Comparison of ENCODE assay signal across 9 cellular contexts in the genomic region with DNA sequence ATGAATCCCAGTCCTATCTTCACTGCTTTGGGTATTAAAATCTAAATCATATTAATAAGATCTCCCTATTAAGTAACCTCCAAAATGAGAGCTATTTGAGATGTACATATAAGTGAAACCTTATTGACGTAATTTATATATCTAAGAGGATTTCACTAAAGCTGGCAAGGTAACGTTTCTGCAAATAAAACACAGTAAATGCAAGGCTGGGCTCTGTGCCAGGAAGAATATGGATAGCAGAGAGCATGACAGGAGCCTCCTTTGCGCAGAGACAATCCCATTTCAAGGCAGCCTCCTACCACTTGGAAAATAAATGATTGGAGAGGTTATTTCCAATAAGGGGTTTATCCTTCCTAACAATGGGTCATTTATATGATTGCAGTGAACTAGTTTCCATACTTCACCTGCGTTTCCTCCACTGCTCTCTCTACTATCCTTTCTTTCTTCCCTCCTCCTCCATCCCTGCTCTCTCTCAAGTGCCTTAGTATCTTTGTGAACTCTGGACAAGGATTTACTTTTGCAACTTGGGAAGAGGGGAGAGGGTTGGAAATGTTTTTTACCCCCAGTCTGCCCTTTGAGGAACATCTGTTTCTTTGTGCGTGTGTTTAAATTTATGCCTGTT. TPM values are rescaled to one million over a fixed set of nuclear protein-coding genes. Genes with fewer than 3 reads are reported as not detected.
DNase-seq lines count a peak whose midpoint lies in the region; ATAC-seq, FAIRE-seq and TF ChIP-seq lines count a peak whose summit lies in the region.
"Had no signal": no experiment of that assay in that cellular context is flagged by ENCODE, and none has a peak within 500 bp of the region (broad histone marks: within the 10 kb centered on the region; RNA-seq: fewer than 3 reads in every experiment).

No MANE protein-coding gene starts in this region.

- POLR2A ChIA-PET in A549 (lab: Yijun Ruan, JAX) = no interaction called here

- H3K4me3 ChIP-seq in A549 (peak overlapping the region; percentile 91; the same call in 2 of the 3 replicates), liver (ENCODE audit: low read depth in 1 of 3, low read length in 3 of 3) (no peak overlapping the region)

- no peak overlapping the region for H3K27ac Mint-ChIP-seq in activated naive CD8-positive, alpha-beta T cell treated with anti-CD3 and anti-CD28 coated beads, Interleukin-2, amount 50 U/mL, for 24 hours

- DNase-seq in A549 (ENCODE audit: low read depth in 1 of 2, low spot score in 1 of 2) = no peak
- no peak for DNase-seq in activated naive CD8-positive, alpha-beta T cell treated with anti-CD3 and anti-CD28 coated beads, Interleukin-2, amount 50 U/mL, for 24 hours
- no peak for DNase-seq in NK-92 treated with Interleukin-12 subunit alpha and Interleukin-12 subunit beta, amount 100 ng/mL, for 24 hours (lab: John Stamatoyannopoulos, UW)
- DNase-seq in NCI-H774 (lab: John Stamatoyannopoulos, UW) = no peak
- DNase-seq in H54 (ENCODE audit: insufficient read length, low spot score) = no peak

- H3K27me3 Mint-ChIP-seq in activated naive CD8-positive, alpha-beta T cell treated with anti-CD3 and anti-CD28 coated beads, Interleukin-2, amount 50 U/mL, for 24 hours = peaks cover 32% of the 10 kb centered on the region

- TF ChIP-seq EP300 in A549 (IDR thresholded peaks at IDR 0.05) = no peak
- no peak for TF ChIP-seq EP300 in Ishikawa (IDR thresholded peaks at IDR 0.05; ENCODE audit: borderline replicate concordance)

- TF ChIP-seq POLR2A in A549 (IDR thresholded peaks at IDR 0.05; ENCODE audit: low read length) = no peak
- TF ChIP-seq POLR2A in H54 (IDR thresholded peaks at IDR 0.05; ENCODE audit: low read depth, low read length) = no peak

- peaks cover 34% of the 10 kb centered on the region for H3K4me1 ChIP-seq in A549
- peaks cover 2 to 49% (median 42%) of the 10 kb centered on the region in 4 donors for H3K4me1 ChIP-seq in liver (ENCODE audit: control insufficient read depth in 4 of 4, insufficient read depth in 4 of 4, low read length in 3 of 4)

- peak overlapping the region; percentile 61 for H3K4me3 Mint-ChIP-seq in activated naive CD8-positive, alpha-beta T cell treated with anti-CD3 and anti-CD28 coated beads, Interleukin-2, amount 50 U/mL, for 24 hours

- TF ChIP-seq RAD21 in A549 (conservative IDR thresholded peaks at IDR 0.05 in 1 of 2, IDR thresholded peaks at IDR 0.05 in 1 of 2) = no peak
- TF ChIP-seq RAD21 in Ishikawa (IDR thresholded peaks at IDR 0.05; ENCODE audit: low read depth) = no peak
- TF ChIP-seq RAD21 in liver (IDR thresholded peaks at IDR 0.05) = no peak

- no peak for FAIRE-seq in A549 (lab: Jason Lieb, UNC)
- FAIRE-seq in H54 (lab: Jason Lieb, UNC) = no peak

- H3K36me3 ChIP-seq in liver (ENCODE audit: control insufficient read depth in 4 of 4, insufficient read depth in 3 of 4, low read depth in 1 of 4, low read length in 3 of 4) = no peaks in the 10 kb centered on the region

- H3K27ac ChIP-seq in A549 = peak overlapping the region; percentile 91 to 100
- H3K27ac ChIP-seq in liver (ENCODE audit: low read depth in 1 of 2, low read length in 2 of 2) = peak overlapping the region; percentile 97 to 98

- H3K36me3 Mint-ChIP-seq in activated naive CD8-positive, alpha-beta T cell treated with anti-CD3 and anti-CD28 coated beads, Interleukin-2, amount 50 U/mL, for 24 hours (ENCODE audit: low read depth) = no peaks in the 10 kb centered on the region
- H3K36me3 Mint-ChIP-seq: IgD-negative memory B cell had no signal

- no peak for TF ChIP-seq CTCF in A549 (IDR thresholded peaks at IDR 0.05)
- TF ChIP-seq CTCF in liver (IDR thresholded peaks at IDR 0.05; ENCODE audit: low read depth, low read length, missing input control) = no peak

- H3K4me2 ChIP-seq in A549 = peak overlapping the region; percentile 89

- WGBS in A549 (ENCODE audit: missing lambda C conversion rate) = 31% methylated on average over 5 of the region's 5 CpGs
- WGBS in liver = 48% methylated on average over 5 of the region's 5 CpGs

- no peak for ATAC-seq in A549
- ATAC-seq in activated naive CD8-positive, alpha-beta T cell treated with anti-CD3 and anti-CD28 coated beads, Interleukin-2, amount 50 U/mL, for 24 hours = no peak
- ATAC-seq in GM21825 (IDR thresholded peaks at IDR 0.05; ENCODE audit: unreplicated experiment) = no peak

- H3K9ac ChIP-seq in liver (ENCODE audit: low read depth in 1 of 2, low read length in 2 of 2) = peak overlapping the region in 1 of 2 donors; percentile 21

- no peaks in the 10 kb centered on the region for H3K27me3 ChIP-seq in liver (ENCODE audit: control insufficient read depth in 4 of 4, insufficient read depth in 4 of 4, low read length in 3 of 4)

- peaks cover 58% of the 10 kb centered on the region for H3K4me1 Mint-ChIP-seq in activated naive CD8-positive, alpha-beta T cell treated with anti-CD3 and anti-CD28 coated beads, Interleukin-2, amount 50 U/mL, for 24 hours

- CTCF ChIA-PET in A549 (lab: Yijun Ruan, JAX) = interaction anchor here (0.9 to 3.5 kb wide), 8 partner anchors 9 to 280 kb away, joined by 3 to 20 read pairs (median 4); no protein-coding TSS in a partner anchor

- H3K9me3 ChIP-seq in A549 (no peaks in the 10 kb centered on the region), liver (ENCODE audit: control insufficient read depth in 4 of 4, low read length in 3 of 4) (no peaks in the 10 kb centered on the region)

- H3K9me3 Mint-ChIP-seq in activated naive CD8-positive, alpha-beta T cell treated with anti-CD3 and anti-CD28 coated beads, Interleukin-2, amount 50 U/mL, for 24 hours = no peaks in the 10 kb centered on the region

TF ChIP-seq in A549, 52 proteins besides CTCF, POLR2A, EP300 and RAD21:
- TF ChIP-seq PHF8 (IDR thresholded peaks at IDR 0.05; ENCODE audit: borderline replicate concordance, low read depth) = no peak
- no peak for TF ChIP-seq KDM1A (IDR thresholded peaks at IDR 0.05; ENCODE audit: low read depth)
- TF ChIP-seq SMC3 (IDR thresholded peaks at IDR 0.05) = no peak
- TF ChIP-seq, protein P1, sequence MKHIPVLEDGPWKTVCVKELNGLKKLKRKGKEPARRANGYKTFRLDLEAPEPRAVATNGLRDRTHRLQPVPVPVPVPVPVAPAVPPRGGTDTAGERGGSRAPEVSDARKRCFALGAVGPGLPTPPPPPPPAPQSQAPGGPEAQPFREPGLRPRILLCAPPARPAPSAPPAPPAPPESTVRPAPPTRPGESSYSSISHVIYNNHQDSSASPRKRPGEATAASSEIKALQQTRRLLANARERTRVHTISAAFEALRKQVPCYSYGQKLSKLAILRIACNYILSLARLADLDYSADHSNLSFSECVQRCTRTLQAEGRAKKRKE (CRISPR knock-in tag; IDR thresholded peaks at IDR 0.05; ENCODE audit: low read depth) = no peak
- no peak for TF ChIP-seq TFCP2L1 (CRISPR knock-in tag; IDR thresholded peaks at IDR 0.05)
- TF ChIP-seq EHF (CRISPR knock-in tag; IDR thresholded peaks at IDR 0.05) = no peak
- TF ChIP-seq, protein P2, sequence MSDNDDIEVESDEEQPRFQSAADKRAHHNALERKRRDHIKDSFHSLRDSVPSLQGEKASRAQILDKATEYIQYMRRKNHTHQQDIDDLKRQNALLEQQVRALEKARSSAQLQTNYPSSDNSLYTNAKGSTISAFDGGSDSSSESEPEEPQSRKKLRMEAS (IDR thresholded peaks at IDR 0.05) = no peak

TF ChIP-seq in Ishikawa, 13 proteins besides CTCF, POLR2A, EP300 and RAD21:
- TF ChIP-seq NFIC (IDR thresholded peaks at IDR 0.05) = 0 out of 2 replicates have a peak, but pooled peaks have one; percentile 16
- no peak for TF ChIP-seq EGR1 (IDR thresholded peaks at IDR 0.05)

TF ChIP-seq in liver, 16 proteins besides CTCF, POLR2A, EP300 and RAD21 (continues in another document):
- TF ChIP-seq RXRA (IDR thresholded peaks at IDR 0.05) (no peak), EGR1 (IDR thresholded peaks at IDR 0.05; ENCODE audit: low read depth in 2 of 2) (no peak), HNF4G (IDR thresholded peaks at IDR 0.05) (no peak), FOXA1 (IDR thresholded peaks at IDR 0.05) (no peak), HNF4A (conservative IDR thresholded peaks at IDR 0.05) (no peak), TAF1 (conservative IDR thresholded peaks at IDR 0.05) (no peak), YY1 (IDR thresholded peaks at IDR 0.05) (no peak), GABPA (IDR thresholded peaks at IDR 0.05 in 1 of 2, conservative IDR thresholded peaks at IDR 0.05 in 1 of 2) (no peak), SP1 (IDR thresholded peaks at IDR 0.05) (no peak), ATF3 (IDR thresholded peaks at IDR 0.05) (no peak), NR2F2 (IDR thresholded peaks at IDR 0.05) (no peak), FOXA2 (IDR thresholded peaks at IDR 0.05) (no peak)
- TF ChIP-seq, protein P3, sequence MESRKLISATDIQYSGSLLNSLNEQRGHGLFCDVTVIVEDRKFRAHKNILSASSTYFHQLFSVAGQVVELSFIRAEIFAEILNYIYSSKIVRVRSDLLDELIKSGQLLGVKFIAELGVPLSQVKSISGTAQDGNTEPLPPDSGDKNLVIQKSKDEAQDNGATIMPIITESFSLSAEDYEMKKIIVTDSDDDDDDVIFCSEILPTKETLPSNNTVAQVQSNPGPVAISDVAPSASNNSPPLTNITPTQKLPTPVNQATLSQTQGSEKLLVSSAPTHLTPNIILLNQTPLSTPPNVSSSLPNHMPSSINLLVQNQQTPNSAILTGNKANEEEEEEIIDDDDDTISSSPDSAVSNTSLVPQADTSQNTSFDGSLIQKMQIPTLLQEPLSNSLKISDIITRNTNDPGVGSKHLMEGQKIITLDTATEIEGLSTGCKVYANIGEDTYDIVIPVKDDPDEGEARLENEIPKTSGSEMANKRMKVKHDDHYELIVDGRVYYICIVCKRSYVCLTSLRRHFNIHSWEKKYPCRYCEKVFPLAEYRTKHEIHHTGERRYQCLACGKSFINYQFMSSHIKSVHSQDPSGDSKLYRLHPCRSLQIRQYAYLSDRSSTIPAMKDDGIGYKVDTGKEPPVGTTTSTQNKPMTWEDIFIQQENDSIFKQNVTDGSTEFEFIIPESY (IDR thresholded peaks at IDR 0.05) = no peak
- TF ChIP-seq, protein P2 (IDR thresholded peaks at IDR 0.05) = no peak

RNA-seq across cellular contexts. Expression of gene NFIA, which starts 3.0 kb away (rescaled TPM):
- polyA plus RNA-seq in A549 (2011; rRNA removed) (21.3 and 25.8 TPM in 2 replicates), A549 (2017; fragmentation: RNase III; extraction: RNeasy Plus Mini Kit Qiagen cat#74134 plus additional on column Dnase treatment) (6.5 to 6.7 TPM (median 6.7 TPM) in 3 replicates), liver (10 to 100 TPM in 1 of 2 donors, 1 to 10 TPM in 1; 6.8 to 53.7 TPM)
- polyA plus RNA-seq in A549 (2012; cell fraction: cytosol; rRNA removed) = 7.6 and 9.7 TPM in 2 replicates
- polyA plus RNA-seq in A549 (2012; cell fraction: nucleus; rRNA removed) = 6.6 and 9.0 TPM in 2 replicates
- polyA minus RNA-seq in A549 (2011; rRNA and poly(A)+ RNA removed) = 91.4 and 115 TPM in 2 replicates
- total RNA-seq in liver = 10 to 100 TPM; 16.6 to 27.7 TPM
